In genomic region chr3:50292924-50293801, GRCh38 we compare ENCODE assay signal across 8 cellular contexts. TPM values are rescaled to one million over a fixed set of nuclear protein-coding genes. Genes with fewer than 3 reads are reported as not detected.
DNase-seq lines count a peak whose midpoint lies in the region; ATAC-seq and TF ChIP-seq lines count a peak whose summit lies in the region.

No MANE protein-coding gene starts in this region.

- H3K4me3 ChIP-seq in A673 (ENCODE audit: low read depth, low read length, poor library complexity, severe bottlenecking) (peak overlapping the region; percentile 77), mucosa of stomach (ENCODE audit: low read length) (peak overlapping the region; percentile 87)
- peak overlapping the region; percentile 99 for H3K4me3 ChIP-seq in Jurkat, Clone E6-1 (ENCODE audit: low read length)

- peak overlapping the region; percentile 75 for H3K9ac ChIP-seq in mucosa of stomach (ENCODE audit: low read length)

- peaks cover 19% of the 10 kb centered on the region for H3K4me1 Mint-ChIP-seq in chondrocyte (ENCODE audit: low read depth)

- H3K27me3 Mint-ChIP-seq in chondrocyte (ENCODE audit: low read depth), result no peaks in the 10 kb centered on the region

- intact Hi-C loops in A673 (cut with micrococcal nuclease; ENCODE audit: unreplicated experiment), result no loop called here

- H3K9me3 ChIP-seq in A673 (ENCODE audit: low read depth, low read length, poor library complexity, severe bottlenecking), result no peaks in the 10 kb centered on the region
- H3K9me3 ChIP-seq in mucosa of stomach (ENCODE audit: control insufficient read depth, low read length), result no peaks in the 10 kb centered on the region

- H3K27ac ChIP-seq in A673 (ENCODE audit: low read depth, low read length, poor library complexity, severe bottlenecking), result peak overlapping the region; percentile 59

- no peak for ATAC-seq in GM21825 (IDR thresholded peaks at IDR 0.05; ENCODE audit: unreplicated experiment)

- BruUV-seq in A673 (replicated peaks; lab: Mats Ljungman, UMichigan), result no TSS peak

- H3K27me3 ChIP-seq in A673 (replicated peaks; ENCODE audit: insufficient read depth, low read depth, low read length, poor library complexity), result no peaks in the 10 kb centered on the region
- H3K27me3 ChIP-seq in mucosa of stomach (ENCODE audit: control insufficient read depth, insufficient read depth, low read length), result no peaks in the 10 kb centered on the region

- POLR2A ChIA-PET in A673 (lab: Charles Lee; ENCODE audit: low non-redundant PET), result no interaction called here

- H3K9me3 Mint-ChIP-seq in chondrocyte (ENCODE audit: low read depth), result no peaks in the 10 kb centered on the region

- peak overlapping the region; percentile 98 for H3K27ac Mint-ChIP-seq in chondrocyte (ENCODE audit: unreplicated experiment)

- H3K36me3 ChIP-seq in A673 (ENCODE audit: insufficient read depth, low read length, poor library complexity, severe bottlenecking), result peaks cover 11% of the 10 kb centered on the region
- H3K36me3 ChIP-seq in mucosa of stomach (ENCODE audit: control insufficient read depth, insufficient read depth, low read length), result peaks cover 9% of the 10 kb centered on the region

- CTCF ChIA-PET in A673 (lab: Charles Lee), result no interaction called here

- H3K36me3 Mint-ChIP-seq in chondrocyte (ENCODE audit: low read depth), result peaks cover 3% of the 10 kb centered on the region

- H3K4me1 ChIP-seq in A673 (ENCODE audit: insufficient read depth, low read length, poor library complexity, severe bottlenecking) (no peaks in the 10 kb centered on the region), mucosa of stomach (ENCODE audit: control insufficient read depth, insufficient read depth, low read length) (peaks cover 37% of the 10 kb centered on the region)

- H3K4me3 Mint-ChIP-seq in chondrocyte (ENCODE audit: unreplicated experiment), result peak overlapping the region; percentile 75

- no peak for TF ChIP-seq CTCF in A673 (conservative IDR thresholded peaks at IDR 0.05; ENCODE audit: low read depth, low read length)
- TF ChIP-seq CTCF in chondrocyte (IDR thresholded peaks at IDR 0.05), result no peak
- no peak for TF ChIP-seq CTCF in GM13976 (IDR thresholded peaks at IDR 0.05; ENCODE audit: borderline replicate concordance, control extremely low read depth, extremely low read depth, insufficient read depth, missing control alignments)

- in situ Hi-C loops in GM13976 (cut with MboI; ENCODE audit: low sequenced_read_pairs, unreplicated experiment), result no loop called here

- DNase-seq in A673 (ENCODE audit: low spot score) (no peak), chondrocyte (ENCODE audit: low spot score) (no peak), GM13976 (ENCODE audit: low spot score) (no peak), HK-2 (ENCODE audit: unreplicated experiment) (no peak), AG20443 (ENCODE audit: low spot score) (no peak)
- DNase-seq in Jurkat, Clone E6-1 (ENCODE audit: low read depth, low spot score), result no peak

RNA-seq across cellular contexts. Expression of gene IFRD2, which starts 0.9 kb away (rescaled TPM):
- 62.2 and 77.4 TPM in 2 replicates for total RNA-seq in A673 (2021)
- 140 TPM for polyA plus RNA-seq in Jurkat, Clone E6-1 (2012; ENCODE audit: insufficient read depth, insufficient read length)
- total RNA-seq in chondrocyte, result 38.9 to 54.4 TPM (median 44.0 TPM) in 3 replicates

RNA-seq across cellular contexts. Expression of gene HYAL3, which starts 6.0 kb away (rescaled TPM):
- total RNA-seq in A673 (2021) (3.0 and 3.7 TPM in 2 replicates), chondrocyte (5.3 to 6.9 TPM (median 5.4 TPM) in 3 replicates)
- polyA plus RNA-seq in Jurkat, Clone E6-1 (2012; ENCODE audit: insufficient read depth, insufficient read length), result 7.3 TPM

RNA-seq across cellular contexts. Expression of gene NAA80, which starts 6.0 kb away (rescaled TPM):
- total RNA-seq in A673 (2021), result 5.3 and 7.0 TPM in 2 replicates
- polyA plus RNA-seq in Jurkat, Clone E6-1 (2012; ENCODE audit: insufficient read depth, insufficient read length), result 15.7 TPM
- 10.9 to 16.0 TPM (median 12.9 TPM) in 3 replicates for total RNA-seq in chondrocyte

RNA-seq across cellular contexts. Expression of gene HYAL1, which starts 10.2 kb away (rescaled TPM):
- total RNA-seq in A673 (2021), result 0.37 TPM in 1 of 2 replicates, not detected in the other
- not detected for polyA plus RNA-seq in Jurkat, Clone E6-1 (2012; ENCODE audit: insufficient read depth, insufficient read length)
- total RNA-seq in chondrocyte, result 0.22 to 0.65 TPM (median 0.26 TPM) in 3 replicates

RNA-seq across cellular contexts. Expression of gene LSMEM2, which starts 14.3 kb away (rescaled TPM):
- total RNA-seq in A673 (2021) (not detected in 2 replicates), chondrocyte (not detected in 3 replicates)
- not detected for polyA plus RNA-seq in Jurkat, Clone E6-1 (2012; ENCODE audit: insufficient read depth, insufficient read length)
